8 cellular contexts compared by ENCODE assay signal in the genomic region with DNA sequence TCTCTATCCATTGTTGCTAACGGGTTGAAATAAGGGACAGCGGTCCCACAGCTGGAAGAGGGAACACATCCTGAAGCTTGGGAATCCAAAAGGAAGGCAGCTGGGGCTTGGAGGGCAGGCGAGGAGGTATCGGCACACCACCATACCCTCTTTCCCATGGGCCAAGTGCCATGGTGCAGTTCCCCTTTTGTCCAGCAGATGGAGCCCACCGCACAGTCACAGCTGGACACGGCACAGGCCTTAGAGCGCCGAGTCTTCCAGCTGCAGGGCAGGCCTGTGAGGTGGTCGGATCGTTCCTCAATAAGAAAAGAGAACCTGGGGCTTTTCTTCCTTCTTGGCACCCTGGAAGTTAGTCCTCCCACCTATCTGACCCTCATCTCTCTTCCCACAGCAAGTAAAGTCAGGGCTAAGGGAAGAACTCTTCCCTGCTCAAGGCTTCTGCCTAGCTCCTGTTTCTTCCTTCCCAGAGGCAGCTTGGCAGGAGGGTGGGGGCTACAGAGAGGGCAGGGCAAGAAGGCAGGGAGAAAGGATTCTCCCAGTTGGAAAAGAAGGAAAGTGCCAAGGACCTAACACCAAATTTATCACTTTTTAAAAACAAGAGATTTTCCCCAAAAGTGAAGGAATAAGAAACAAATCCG. TPM values are rescaled to one million over a fixed set of nuclear protein-coding genes. Genes with fewer than 3 reads are reported as not detected.
A peak's percentile ranks its signal among the peaks of the same experiment; 100 is the strongest.
DNase-seq lines count a peak whose midpoint lies in the region; ATAC-seq lines count a peak whose summit lies in the region.

No MANE protein-coding gene starts in this region.

- POLR2A ChIA-PET in CD4-positive, alpha-beta memory T cell (lab: Charles Lee; ENCODE audit: partially characterized antibody): interaction anchor here (2.2 kb wide), 1 partner anchor 19 kb away, joined by 7 read pairs; no protein-coding TSS in a partner anchor
- POLR2A ChIA-PET in naive thymus-derived CD8-positive, alpha-beta T cell (lab: Charles Lee): no interaction called here

- peak overlapping the region in 1 of 8 donors; percentile 44 for H3K4me3 Mint-ChIP-seq in CD4-positive, alpha-beta memory T cell
- no peak overlapping the region for H3K4me3 Mint-ChIP-seq in naive thymus-derived CD8-positive, alpha-beta T cell
- no peak overlapping the region for H3K4me3 Mint-ChIP-seq in stimulated activated memory B cell treated with anti-CD40 and anti-IgM and Interleukin-4, amounts not matched to agents 10 μg/mL and 1 μg/mL and 100 μg/mL, for 72 hours

- H3K27me3 Mint-ChIP-seq in CD4-positive, alpha-beta memory T cell: peaks cover 3 to 12% of the 10 kb centered on the region in 2 donors
- H3K27me3 Mint-ChIP-seq in naive thymus-derived CD8-positive, alpha-beta T cell: peaks cover 3 to 20% (median 8%) of the 10 kb centered on the region in 5 donors
- peaks cover 10% of the 10 kb centered on the region for H3K27me3 Mint-ChIP-seq in stimulated activated memory B cell treated with anti-CD40 and anti-IgM and Interleukin-4, amounts not matched to agents 10 μg/mL and 1 μg/mL and 100 μg/mL, for 72 hours

- peaks cover 7% of the 10 kb centered on the region for H3K4me1 ChIP-seq in CD4-positive, alpha-beta memory T cell (ENCODE audit: insufficient read depth, low read length)

- H3K27ac Mint-ChIP-seq in CD4-positive, alpha-beta memory T cell: no peak overlapping the region
- peak overlapping the region in 2 of 10 donors; percentile 9 to 71 for H3K27ac Mint-ChIP-seq in naive thymus-derived CD8-positive, alpha-beta T cell
- H3K27ac Mint-ChIP-seq in stimulated activated memory B cell treated with anti-CD40 and anti-IgM and Interleukin-4, amounts not matched to agents 10 μg/mL and 1 μg/mL and 100 μg/mL, for 72 hours: no peak overlapping the region

- no peaks in the 10 kb centered on the region for H3K36me3 ChIP-seq in CD4-positive, alpha-beta memory T cell (ENCODE audit: insufficient read depth, low read length)

- peaks cover 4 to 5% of the 10 kb centered on the region in 2 donors for H3K36me3 Mint-ChIP-seq in CD4-positive, alpha-beta memory T cell
- peaks cover 0 to 6% (median 0%) of the 10 kb centered on the region in 3 donors for H3K36me3 Mint-ChIP-seq in naive thymus-derived CD8-positive, alpha-beta T cell
- peaks cover 30% of the 10 kb centered on the region for H3K36me3 Mint-ChIP-seq in stimulated activated memory B cell treated with anti-CD40 and anti-IgM and Interleukin-4, amounts not matched to agents 10 μg/mL and 1 μg/mL and 100 μg/mL, for 72 hours

- H3K27ac ChIP-seq in CD4-positive, alpha-beta memory T cell (ENCODE audit: low read depth, low read length): no peak overlapping the region

- H3K27me3 ChIP-seq in CD4-positive, alpha-beta memory T cell (ENCODE audit: insufficient read depth, low read length): no peaks in the 10 kb centered on the region

- no peaks in the 10 kb centered on the region for H3K9me3 Mint-ChIP-seq in CD4-positive, alpha-beta memory T cell
- H3K9me3 Mint-ChIP-seq in naive thymus-derived CD8-positive, alpha-beta T cell: no peaks in the 10 kb centered on the region
- no peaks in the 10 kb centered on the region for H3K9me3 Mint-ChIP-seq in stimulated activated memory B cell treated with anti-CD40 and anti-IgM and Interleukin-4, amounts not matched to agents 10 μg/mL and 1 μg/mL and 100 μg/mL, for 72 hours

- H3K4me3 ChIP-seq in CD4-positive, alpha-beta memory T cell (ENCODE audit: low read length in 2 of 2): no peak overlapping the region

- intact Hi-C loops in CD4-positive, alpha-beta memory T cell (cut with micrococcal nuclease): no loop called here

- peak; percentile 94 for ATAC-seq in GM19043 (IDR thresholded peaks at IDR 0.05; ENCODE audit: low read depth, unreplicated experiment)
- ATAC-seq in HG03159 (IDR thresholded peaks at IDR 0.05; ENCODE audit: unreplicated experiment): peak; percentile 96
- ATAC-seq in esophagus mucosa: peak; percentile 95
- ATAC-seq in naive thymus-derived CD8-positive, alpha-beta T cell: peak; percentile 92 to 99
- peak; percentile 89 for ATAC-seq in stimulated activated memory B cell treated with anti-CD40 and anti-IgM and Interleukin-4, amounts not matched to agents 10 μg/mL and 1 μg/mL and 100 μg/mL, for 72 hours

- no peaks in the 10 kb centered on the region for H3K9me3 ChIP-seq in CD4-positive, alpha-beta memory T cell (ENCODE audit: control insufficient read depth in 1 of 2, low read length in 2 of 2)

- peak; percentile 63 to 74 (median 68) for DNase-seq in CD4-positive, alpha-beta memory T cell
- DNase-seq in NOMO-1 treated with DMSO at 0.1 percent for 48 hours (lab: John Stamatoyannopoulos, UW; ENCODE audit: unreplicated experiment): peak; percentile 74
- peak; percentile 69 for DNase-seq in activated CD8-positive, alpha-beta memory T cell treated with anti-CD3 and anti-CD28 coated beads, Interleukin-2, amount 50 U/mL, for 24 hours (ENCODE audit: extremely low read depth)
- peak; percentile 56 to 86 (median 72) for DNase-seq in naive thymus-derived CD8-positive, alpha-beta T cell

- peaks cover 4 to 7% (median 5%) of the 10 kb centered on the region in 4 donors for H3K4me1 Mint-ChIP-seq in CD4-positive, alpha-beta memory T cell
- peaks cover 3 to 8% (median 6%) of the 10 kb centered on the region in 4 donors for H3K4me1 Mint-ChIP-seq in naive thymus-derived CD8-positive, alpha-beta T cell
- H3K4me1 Mint-ChIP-seq in stimulated activated memory B cell treated with anti-CD40 and anti-IgM and Interleukin-4, amounts not matched to agents 10 μg/mL and 1 μg/mL and 100 μg/mL, for 72 hours: peaks cover 8% of the 10 kb centered on the region

- CTCF ChIA-PET in CD4-positive, alpha-beta memory T cell (lab: Charles Lee; ENCODE audit: partially characterized antibody): interaction anchor here (0.7 to 6.8 kb wide), 15 partner anchors 11 to 1005 kb away, joined by 3 to 64 read pairs (median 5); no protein-coding TSS in a partner anchor

RNA-seq across cellular contexts. Expression of gene PPP1R1A, which starts 8.6 kb away (rescaled TPM):
- not detected for total RNA-seq in CD4-positive, alpha-beta memory T cell
- polyA plus RNA-seq in CD4-positive, alpha-beta memory T cell: not detected
- total RNA-seq in esophagus mucosa: not detected
- not detected for total RNA-seq in naive thymus-derived CD8-positive, alpha-beta T cell
- polyA plus RNA-seq in naive thymus-derived CD8-positive, alpha-beta T cell: not detected

RNA-seq across cellular contexts. Expression of gene PDE1B, which starts 30.4 kb away (rescaled TPM):
- 1 to 10 TPM; 2.4 to 3.8 TPM for total RNA-seq in CD4-positive, alpha-beta memory T cell
- under 1 TPM in 1 of 2 donors, not detected in 1; 0.56 TPM for polyA plus RNA-seq in CD4-positive, alpha-beta memory T cell
- 0.80 TPM for total RNA-seq in esophagus mucosa
- 1 to 10 TPM; 6.6 to 6.7 TPM for total RNA-seq in naive thymus-derived CD8-positive, alpha-beta T cell
- polyA plus RNA-seq in naive thymus-derived CD8-positive, alpha-beta T cell: 1 to 10 TPM in 1 of 3 donors, under 1 TPM in 2; 0.03 to 2.9 (median 0.44) TPM

RNA-seq across cellular contexts. Expression of gene LACRT, which starts 54.9 kb away (rescaled TPM):
- total RNA-seq in CD4-positive, alpha-beta memory T cell: not detected
- not detected for polyA plus RNA-seq in CD4-positive, alpha-beta memory T cell
- total RNA-seq in esophagus mucosa: not detected
- not detected for total RNA-seq in naive thymus-derived CD8-positive, alpha-beta T cell
- polyA plus RNA-seq in naive thymus-derived CD8-positive, alpha-beta T cell: not detected
